In genomic region chr15:28982886-28983285, GRCh38 we compare ENCODE assay signal across 19 cellular contexts.
A peak's percentile ranks its signal among the peaks of the same experiment; 100 is the strongest.
DNase-seq lines count a peak whose midpoint lies in the region; ATAC-seq and TF ChIP-seq lines count a peak whose summit lies in the region.
"Had no signal": no experiment of that assay in that cellular context is flagged by ENCODE, and none has a peak within 500 bp of the region (broad histone marks: within the 10 kb centered on the region; RNA-seq: fewer than 3 reads in every experiment).

No MANE protein-coding gene starts in this region.

- 90 to 100% methylated on average over 4 to 6 of the region's 6 CpGs for WGBS in endodermal cell (ENCODE audit: insufficient coverage in 1 of 2, insufficient read length in 1 of 2), 2 experiments

- H3K9me3 Mint-ChIP-seq in activated CD8-positive, alpha-beta memory T cell treated with anti-CD3 and anti-CD28 coated beads, Interleukin-2, amount 10 ng/mL, durations not matched to agents 7 days and 5 days (ENCODE audit: low read depth): no peaks in the 10 kb centered on the region
- H3K9me3 Mint-ChIP-seq in endodermal cell: no peaks in the 10 kb centered on the region
- H3K9me3 Mint-ChIP-seq: CD8-positive, alpha-beta T cell had no signal

- H3K9ac ChIP-seq in endodermal cell (ENCODE audit: extremely low read depth, low read length, poor library complexity, severe bottlenecking): no peak overlapping the region
- H3K9ac ChIP-seq: BLaER1 had no signal

- no peak overlapping the region for H3K4me3 Mint-ChIP-seq in activated CD8-positive, alpha-beta memory T cell treated with anti-CD3 and anti-CD28 coated beads, Interleukin-2, amount 10 ng/mL, durations not matched to agents 7 days and 5 days
- H3K4me3 Mint-ChIP-seq in endodermal cell: no peak overlapping the region
- H3K4me3 Mint-ChIP-seq: B cell; CD4-positive, CD25-positive, alpha-beta regulatory T cell; CD8-positive, alpha-beta T cell had no signal

- peak overlapping the region; percentile 8 for H3K27ac ChIP-seq in cingulate gyrus (ENCODE audit: low read depth, low read length)
- no peak overlapping the region for H3K27ac ChIP-seq in endodermal cell (ENCODE audit: low read depth, low read length)
- H3K27ac ChIP-seq: 22Rv1, BLaER1, C4-2B had no signal

- no peaks in the 10 kb centered on the region for H3K4me1 ChIP-seq in endodermal cell (ENCODE audit: control insufficient read depth, insufficient read depth, low read length)
- H3K4me1 ChIP-seq: BLaER1, Caco-2 had no signal

- H3K9me3 ChIP-seq in endodermal cell (ENCODE audit: control insufficient read depth, low read length): no peaks in the 10 kb centered on the region
- H3K9me3 ChIP-seq: BLaER1 had no signal

- intact Hi-C loops in posterior vena cava (cut with DNase I): no loop called here

- CTCF ChIA-PET in activated CD8-positive, alpha-beta memory T cell treated with anti-CD3 and anti-CD28 coated beads, Interleukin-2, amount 10 ng/mL, durations not matched to agents 7 days and 5 days (lab: Charles Lee): interaction anchor here (1.1 to 4.3 kb wide), 2 partner anchors 48 to 107 kb away, joined by 3 to 23 read pairs; no protein-coding TSS in a partner anchor

- H3K27ac Mint-ChIP-seq in activated CD8-positive, alpha-beta memory T cell treated with anti-CD3 and anti-CD28 coated beads, Interleukin-2, amount 10 ng/mL, durations not matched to agents 7 days and 5 days: no peak overlapping the region
- H3K27ac Mint-ChIP-seq in endodermal cell: no peak overlapping the region
- H3K27ac Mint-ChIP-seq: B cell; CD4-positive, CD25-positive, alpha-beta regulatory T cell; CD8-positive, alpha-beta T cell had no signal

- DNase-seq in activated CD8-positive, alpha-beta memory T cell treated with anti-CD3 and anti-CD28 coated beads for 24 hours: peak; percentile 37
- no peak for DNase-seq in activated CD8-positive, alpha-beta memory T cell treated with anti-CD3 and anti-CD28 coated beads, Interleukin-2, amount 10 ng/mL, durations not matched to agents 7 days and 5 days
- peak; percentile 7 for DNase-seq in endodermal cell
- DNase-seq in posterior vena cava (ENCODE audit: low spot score): peak; percentile 67
- DNase-seq in stimulated activated CD4-positive, alpha-beta T cell treated with anti-CD3 and anti-CD28 coated beads, Interleukin-4, amount 100 ng/mL, for 4 hours: no peak
- no peak for DNase-seq in NCI-H345 (lab: John Stamatoyannopoulos, UW)
- DNase-seq: Caco-2; CD4-positive, CD25-positive, alpha-beta regulatory T cell; CD8-positive, alpha-beta T cell; DMS153; DND-41; GOT3; HCEC 1CT had no signal

- no peaks in the 10 kb centered on the region for H3K36me3 Mint-ChIP-seq in activated CD8-positive, alpha-beta memory T cell treated with anti-CD3 and anti-CD28 coated beads, Interleukin-2, amount 10 ng/mL, durations not matched to agents 7 days and 5 days
- H3K36me3 Mint-ChIP-seq in endodermal cell (ENCODE audit: low read depth): peaks cover 3% of the 10 kb centered on the region

- H3K4me1 Mint-ChIP-seq in activated CD8-positive, alpha-beta memory T cell treated with anti-CD3 and anti-CD28 coated beads, Interleukin-2, amount 10 ng/mL, durations not matched to agents 7 days and 5 days: peaks cover 22% of the 10 kb centered on the region
- peaks cover 4% of the 10 kb centered on the region for H3K4me1 Mint-ChIP-seq in endodermal cell
- H3K4me1 Mint-ChIP-seq: B cell had no signal

- no peaks in the 10 kb centered on the region for H3K36me3 ChIP-seq in endodermal cell (ENCODE audit: control insufficient read depth, insufficient read depth, low read length)
- H3K36me3 ChIP-seq: BLaER1 had no signal

- no peaks in the 10 kb centered on the region for H3K27me3 Mint-ChIP-seq in activated CD8-positive, alpha-beta memory T cell treated with anti-CD3 and anti-CD28 coated beads, Interleukin-2, amount 10 ng/mL, durations not matched to agents 7 days and 5 days
- H3K27me3 Mint-ChIP-seq in endodermal cell (ENCODE audit: insufficient read depth): no peaks in the 10 kb centered on the region
- H3K27me3 Mint-ChIP-seq: B cell had no signal

- ATAC-seq in activated CD8-positive, alpha-beta memory T cell treated with anti-CD3 and anti-CD28 coated beads, Interleukin-2, amount 10 ng/mL, durations not matched to agents 7 days and 5 days: no peak
- no peak for ATAC-seq in HG02852 (IDR thresholded peaks at IDR 0.05; ENCODE audit: unreplicated experiment)
- ATAC-seq: CD8-positive, alpha-beta T cell had no signal

- H3K27me3 ChIP-seq in endodermal cell (ENCODE audit: control insufficient read depth, insufficient read depth, low read length, poor library complexity, severe bottlenecking): no peaks in the 10 kb centered on the region
- H3K27me3 ChIP-seq: BLaER1 had no signal

- H3K4me3 ChIP-seq in endodermal cell (ENCODE audit: low read length): no peak overlapping the region
- H3K4me3 ChIP-seq: BLaER1 had no signal

- TF ChIP-seq CTCF in endodermal cell (conservative IDR thresholded peaks at IDR 0.05): no peak

Comparison
In these comparisons a context has a peak if more than half of its experiments do, and no peak if none do; other contexts are left out.
1. DNase-seq: peak in activated CD8-positive, alpha-beta memory T cell treated with anti-CD3 and anti-CD28 coated beads for 24 hours (single experiment), endodermal cell (single experiment) and posterior vena cava (single experiment); none in activated CD8-positive, alpha-beta memory T cell treated with anti-CD3 and anti-CD28 coated beads, Interleukin-2, amount 10 ng/mL, durations not matched to agents 7 days and 5 days (single experiment), stimulated activated CD4-positive, alpha-beta T cell treated with anti-CD3 and anti-CD28 coated beads, Interleukin-4, amount 100 ng/mL, for 4 hours (0 of 2) and NCI-H345 (single experiment).